ENCODE assay signal across 8 cellular contexts in genomic region chr14:95157987-95158712, GRCh38. TPM values are rescaled to one million over a fixed set of nuclear protein-coding genes. Genes with fewer than 3 reads are reported as not detected.
DNase-seq lines count a peak whose midpoint lies in the region; ATAC-seq, FAIRE-seq and TF ChIP-seq lines count a peak whose summit lies in the region.

No MANE protein-coding gene starts in this region.

- H3K27me3 ChIP-seq in mononuclear cell (ENCODE audit: insufficient read depth, low read length), result no peaks in the 10 kb centered on the region

- ATAC-seq in GM21528 (IDR thresholded peaks at IDR 0.05; ENCODE audit: low FRiP score, unreplicated experiment) (peak; percentile 38), HG02623 (IDR thresholded peaks at IDR 0.05; ENCODE audit: unreplicated experiment) (no peak)

- POLR2A ChIA-PET in GM10248 (lab: Yijun Ruan, JAX), result no interaction called here

- peaks cover 35% of the 10 kb centered on the region for H3K4me1 ChIP-seq in mononuclear cell (ENCODE audit: insufficient read depth, low read length)

- DNase-seq in GM10248 (ENCODE audit: extremely low spot score) (peak; percentile 46), NCI-H69 (lab: John Stamatoyannopoulos, UW) (peak; percentile 26), cardiac fibroblast (ENCODE audit: low read depth in 2 of 2) (no peak), HTR-8/SVneo (ENCODE audit: insufficient read length, low spot score) (no peak), dedifferentiated amniotic fluid mesenchymal stem cell (ENCODE audit: extremely low spot score) (no peak)

- FAIRE-seq in HTR-8/SVneo (lab: Jason Lieb, UNC), result no peak

- no peaks in the 10 kb centered on the region for H3K9me3 ChIP-seq in mononuclear cell (ENCODE audit: low read depth, low read length)

- TF ChIP-seq CTCF in GM10248 (IDR thresholded peaks at IDR 0.05; ENCODE audit: control extremely low read depth, extremely low read depth, low read depth, missing control alignments) (no peak), cardiac fibroblast (IDR thresholded peaks at IDR 0.05; ENCODE audit: low read depth, low read length) (no peak)

- H3K4me3 ChIP-seq in cardiac fibroblast (replicated peaks in 1 of 2; ENCODE audit: low read depth in 2 of 2, low read length in 2 of 2) (peak overlapping the region; percentile 55 to 78), mononuclear cell (ENCODE audit: low read length) (peak overlapping the region; percentile 61)

- CTCF ChIA-PET in GM10248 (lab: Yijun Ruan, JAX), result interaction anchor here (0.9 kb wide), 1 partner anchor 9 kb away, joined by 4 read pairs; no protein-coding TSS in a partner anchor

RNA-seq across cellular contexts. Expression of gene DICER1, which starts 0.8 kb away (rescaled TPM):
- total RNA-seq in mononuclear cell, result 99.5 TPM

Comparison
In these comparisons a context has a peak if more than half of its experiments do, and no peak if none do; other contexts are left out.
1. DNase-seq: peak in GM10248 (single experiment) and NCI-H69 (single experiment); none in cardiac fibroblast (0 of 2), HTR-8/SVneo (single experiment) and dedifferentiated amniotic fluid mesenchymal stem cell (single experiment).